In genomic region chr9:87093777-87094176, GRCh38 we compare ENCODE assay signal across 8 cellular contexts.
"Had no signal": no experiment of that assay in that cellular context is flagged by ENCODE, and none has a peak within 500 bp of the region (broad histone marks: within the 10 kb centered on the region; RNA-seq: fewer than 3 reads in every experiment).

No MANE protein-coding gene starts in this region.

- H3K4me3 ChIP-seq: GM12878 had no signal

- DNase-seq: GDM1, GF-D8 had no signal

- ATAC-seq: GM12878 had no signal

- FAIRE-seq: G401.6, GM12878, GM12891, GM12892, GM18507, GM19239 had no signal
